In genomic region chr3:47002490-47003410, GRCh38 we compare ENCODE assay signal across 2 cellular contexts.
TF ChIP-seq lines count a peak whose summit lies in the region.

No MANE protein-coding gene starts in this region.

TF ChIP-seq in SK-N-SH, 30 proteins besides CTCF, POLR2A, EP300 and RAD21 (continued from another document):
- no peak for TF ChIP-seq ZBTB33 (IDR thresholded peaks at IDR 0.05; ENCODE audit: borderline replicate concordance, low read depth)
- TF ChIP-seq MEF2A (IDR thresholded peaks at IDR 0.05; ENCODE audit: borderline replicate concordance, low read depth): no peak
- no peak for TF ChIP-seq NFIC (IDR thresholded peaks at IDR 0.05; ENCODE audit: borderline replicate concordance)
- no peak for TF ChIP-seq ELF1 (IDR thresholded peaks at IDR 0.05)
- no peak for TF ChIP-seq GABPA (IDR thresholded peaks at IDR 0.05; ENCODE audit: low read depth)
- TF ChIP-seq NRF1 (IDR thresholded peaks at IDR 0.05; ENCODE audit: low read depth, low read length): no peak
- TF ChIP-seq RCOR1 (IDR thresholded peaks at IDR 0.05; ENCODE audit: low read length): no peak
- no peak for TF ChIP-seq MXI1 (IDR thresholded peaks at IDR 0.05; ENCODE audit: low read depth, low read length)
- TF ChIP-seq GATA2 (CRISPR knock-in tag; IDR thresholded peaks at IDR 0.05): no peak
- no peak for TF ChIP-seq MAX (IDR thresholded peaks at IDR 0.05; ENCODE audit: low read depth)
- TF ChIP-seq FOSL2 (IDR thresholded peaks at IDR 0.05; ENCODE audit: borderline replicate concordance, low read depth): no peak

TF ChIP-seq in SK-N-SH treated with all-trans-retinoic acid at 6 μM for 48 hours, 23 proteins besides CTCF, POLR2A, EP300 and RAD21 (continued from another document):
- TF ChIP-seq CREB5 (CRISPR knock-in tag; IDR thresholded peaks at IDR 0.05; ENCODE audit: low read depth): no peak
- TF ChIP-seq SNAI2 (CRISPR knock-in tag; IDR thresholded peaks at IDR 0.05): no peak
- TF ChIP-seq GLIS3 (CRISPR knock-in tag; IDR thresholded peaks at IDR 0.05): no peak
- no peak for TF ChIP-seq BACH2 (CRISPR knock-in tag; IDR thresholded peaks at IDR 0.05; ENCODE audit: borderline replicate concordance)
- no peak for TF ChIP-seq ZNF70 (CRISPR knock-in tag; IDR thresholded peaks at IDR 0.05)
